ENCODE assay signal across 1 cellular context in genomic region chr9:74952281-74953151, GRCh38.
TF ChIP-seq lines count a peak whose summit lies in the region.

A gene with protein sequence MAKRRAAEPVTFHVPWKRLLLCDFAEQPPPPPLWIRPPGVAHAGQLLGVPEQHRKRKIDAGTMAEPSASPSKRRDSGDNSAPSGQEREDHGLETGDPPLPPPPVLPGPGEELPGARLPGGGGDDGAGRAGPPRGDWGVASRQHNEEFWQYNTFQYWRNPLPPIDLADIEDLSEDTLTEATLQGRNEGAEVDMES (minus strand): TSS chr9:74952912. CDS start chr9:74952611, 301 bp downstream.

TF ChIP-seq in HepG2, 621 proteins besides CTCF, POLR2A, EP300 and RAD21 (continued from another document and continues in another):
- TF ChIP-seq, protein P1, sequence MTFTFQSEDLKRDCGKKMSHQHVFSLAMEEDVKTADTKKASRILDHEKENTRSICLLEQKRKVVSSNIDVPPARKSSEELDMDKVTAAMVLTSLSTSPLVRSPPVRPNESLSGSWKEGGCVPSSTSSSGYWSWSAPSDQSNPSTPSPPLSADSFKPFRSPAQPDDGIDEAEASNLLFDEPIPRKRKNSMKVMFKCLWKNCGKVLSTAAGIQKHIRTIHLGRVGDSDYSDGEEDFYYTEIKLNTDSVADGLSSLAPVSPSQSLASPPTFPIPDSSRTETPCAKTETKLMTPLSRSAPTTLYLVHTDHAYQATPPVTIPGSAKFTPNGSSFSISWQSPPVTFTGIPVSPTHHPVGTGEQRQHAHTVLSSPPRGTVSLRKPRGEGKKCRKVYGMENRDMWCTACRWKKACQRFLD (CRISPR knock-in tag; IDR thresholded peaks at IDR 0.05; ENCODE audit: borderline replicate concordance) = peak; percentile 88; the same call in 1 of the 2 replicates
- TF ChIP-seq ZNF547 (CRISPR knock-in tag; IDR thresholded peaks at IDR 0.05) = peak; percentile 97
- TF ChIP-seq ZNF205 (CRISPR knock-in tag; IDR thresholded peaks at IDR 0.05) = peak; percentile 58
- 0 out of 2 replicates have a peak, but pooled peaks have one; percentile 66 for TF ChIP-seq ZNF605 (CRISPR knock-in tag; IDR thresholded peaks at IDR 0.05)
- no peak for TF ChIP-seq ZFP36L1 (CRISPR knock-in tag; IDR thresholded peaks at IDR 0.05)
- peak; percentile 41; the same call in 1 of the 2 replicates for TF ChIP-seq PAXIP1 (CRISPR knock-in tag; conservative IDR thresholded peaks at IDR 0.05)
- TF ChIP-seq KDM3A (CRISPR knock-in tag; IDR thresholded peaks at IDR 0.05; ENCODE audit: low read depth) = peak; percentile 49; the same call in 1 of the 2 replicates
- TF ChIP-seq ZNF234 (CRISPR knock-in tag; conservative IDR thresholded peaks at IDR 0.05) = no peak
- TF ChIP-seq ZNF101 (CRISPR knock-in tag; IDR thresholded peaks at IDR 0.05; ENCODE audit: borderline replicate concordance, low read depth) = 0 out of 2 replicates have a peak, but pooled peaks have one; percentile 25
- TF ChIP-seq SSRP1 (CRISPR knock-in tag; IDR thresholded peaks at IDR 0.05) = no peak
- TF ChIP-seq, protein P2, sequence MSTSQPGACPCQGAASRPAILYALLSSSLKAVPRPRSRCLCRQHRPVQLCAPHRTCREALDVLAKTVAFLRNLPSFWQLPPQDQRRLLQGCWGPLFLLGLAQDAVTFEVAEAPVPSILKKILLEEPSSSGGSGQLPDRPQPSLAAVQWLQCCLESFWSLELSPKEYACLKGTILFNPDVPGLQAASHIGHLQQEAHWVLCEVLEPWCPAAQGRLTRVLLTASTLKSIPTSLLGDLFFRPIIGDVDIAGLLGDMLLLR (CRISPR knock-in tag; IDR thresholded peaks at IDR 0.05) = no peak; the same call in 1 of the 2 replicates
- TF ChIP-seq ZNF546 (CRISPR knock-in tag; conservative IDR thresholded peaks at IDR 0.05) = peak; percentile 62; the same call in 1 of the 2 replicates
- TF ChIP-seq NCOA5 (CRISPR knock-in tag; IDR thresholded peaks at IDR 0.05) = no peak
- TF ChIP-seq, protein P3, sequence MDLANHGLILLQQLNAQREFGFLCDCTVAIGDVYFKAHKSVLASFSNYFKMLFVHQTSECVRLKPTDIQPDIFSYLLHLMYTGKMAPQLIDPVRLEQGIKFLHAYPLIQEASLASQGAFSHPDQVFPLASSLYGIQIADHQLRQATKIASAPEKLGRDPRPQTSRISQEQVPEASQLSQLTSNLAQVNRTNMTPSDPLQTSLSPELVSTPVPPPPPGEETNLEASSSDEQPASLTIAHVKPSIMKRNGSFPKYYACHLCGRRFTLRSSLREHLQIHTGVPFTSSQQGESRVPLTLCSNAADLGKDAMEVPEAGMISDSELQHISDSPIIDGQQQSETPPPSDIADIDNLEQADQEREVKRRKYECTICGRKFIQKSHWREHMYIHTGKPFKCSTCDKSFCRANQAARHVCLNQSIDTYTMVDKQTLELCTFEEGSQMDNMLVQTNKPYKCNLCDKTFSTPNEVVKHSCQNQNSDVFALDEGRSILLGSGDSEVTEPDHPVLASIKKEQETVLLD (CRISPR knock-in tag; IDR thresholded peaks at IDR 0.05; ENCODE audit: low read depth) = peak; percentile 55; the same call in 1 of the 2 replicates
- peak; percentile 87 for TF ChIP-seq KMT2B (CRISPR knock-in tag; IDR thresholded peaks at IDR 0.05)
- TF ChIP-seq ZNF20 (CRISPR knock-in tag; IDR thresholded peaks at IDR 0.05) = no peak
- TF ChIP-seq ZNF639 (CRISPR knock-in tag; conservative IDR thresholded peaks at IDR 0.05) = peak; percentile 57
- peak; percentile 59; the same call in 1 of the 2 replicates for TF ChIP-seq ADNP (CRISPR knock-in tag; IDR thresholded peaks at IDR 0.05)
- peak; percentile 28 for TF ChIP-seq DBP (CRISPR knock-in tag; IDR thresholded peaks at IDR 0.05; ENCODE audit: not compliant biosample characterization)
- no peak for TF ChIP-seq ZNF484 (CRISPR knock-in tag; IDR thresholded peaks at IDR 0.05; ENCODE audit: borderline replicate concordance, low read depth)
- TF ChIP-seq ZNF557 (CRISPR knock-in tag; IDR thresholded peaks at IDR 0.05) = no peak
- TF ChIP-seq IKZF4 (CRISPR knock-in tag; IDR thresholded peaks at IDR 0.05; ENCODE audit: borderline replicate concordance, low read depth, not compliant biosample characterization) = peak; percentile 96
- TF ChIP-seq NR2F1 (CRISPR knock-in tag; IDR thresholded peaks at IDR 0.05) = no peak
- no peak for TF ChIP-seq ATF3 (CRISPR knock-in tag; IDR thresholded peaks at IDR 0.05)
- TF ChIP-seq ARID5B (CRISPR knock-in tag; IDR thresholded peaks at IDR 0.05) = peak; percentile 38; the same call in 1 of the 2 replicates
- no peak for TF ChIP-seq ZNF614 (CRISPR knock-in tag; IDR thresholded peaks at IDR 0.05; ENCODE audit: borderline replicate concordance)
- TF ChIP-seq NKX3-1 (CRISPR knock-in tag; IDR thresholded peaks at IDR 0.05) = peak; percentile 67; the same call in 1 of the 2 replicates
- TF ChIP-seq, protein P4, sequence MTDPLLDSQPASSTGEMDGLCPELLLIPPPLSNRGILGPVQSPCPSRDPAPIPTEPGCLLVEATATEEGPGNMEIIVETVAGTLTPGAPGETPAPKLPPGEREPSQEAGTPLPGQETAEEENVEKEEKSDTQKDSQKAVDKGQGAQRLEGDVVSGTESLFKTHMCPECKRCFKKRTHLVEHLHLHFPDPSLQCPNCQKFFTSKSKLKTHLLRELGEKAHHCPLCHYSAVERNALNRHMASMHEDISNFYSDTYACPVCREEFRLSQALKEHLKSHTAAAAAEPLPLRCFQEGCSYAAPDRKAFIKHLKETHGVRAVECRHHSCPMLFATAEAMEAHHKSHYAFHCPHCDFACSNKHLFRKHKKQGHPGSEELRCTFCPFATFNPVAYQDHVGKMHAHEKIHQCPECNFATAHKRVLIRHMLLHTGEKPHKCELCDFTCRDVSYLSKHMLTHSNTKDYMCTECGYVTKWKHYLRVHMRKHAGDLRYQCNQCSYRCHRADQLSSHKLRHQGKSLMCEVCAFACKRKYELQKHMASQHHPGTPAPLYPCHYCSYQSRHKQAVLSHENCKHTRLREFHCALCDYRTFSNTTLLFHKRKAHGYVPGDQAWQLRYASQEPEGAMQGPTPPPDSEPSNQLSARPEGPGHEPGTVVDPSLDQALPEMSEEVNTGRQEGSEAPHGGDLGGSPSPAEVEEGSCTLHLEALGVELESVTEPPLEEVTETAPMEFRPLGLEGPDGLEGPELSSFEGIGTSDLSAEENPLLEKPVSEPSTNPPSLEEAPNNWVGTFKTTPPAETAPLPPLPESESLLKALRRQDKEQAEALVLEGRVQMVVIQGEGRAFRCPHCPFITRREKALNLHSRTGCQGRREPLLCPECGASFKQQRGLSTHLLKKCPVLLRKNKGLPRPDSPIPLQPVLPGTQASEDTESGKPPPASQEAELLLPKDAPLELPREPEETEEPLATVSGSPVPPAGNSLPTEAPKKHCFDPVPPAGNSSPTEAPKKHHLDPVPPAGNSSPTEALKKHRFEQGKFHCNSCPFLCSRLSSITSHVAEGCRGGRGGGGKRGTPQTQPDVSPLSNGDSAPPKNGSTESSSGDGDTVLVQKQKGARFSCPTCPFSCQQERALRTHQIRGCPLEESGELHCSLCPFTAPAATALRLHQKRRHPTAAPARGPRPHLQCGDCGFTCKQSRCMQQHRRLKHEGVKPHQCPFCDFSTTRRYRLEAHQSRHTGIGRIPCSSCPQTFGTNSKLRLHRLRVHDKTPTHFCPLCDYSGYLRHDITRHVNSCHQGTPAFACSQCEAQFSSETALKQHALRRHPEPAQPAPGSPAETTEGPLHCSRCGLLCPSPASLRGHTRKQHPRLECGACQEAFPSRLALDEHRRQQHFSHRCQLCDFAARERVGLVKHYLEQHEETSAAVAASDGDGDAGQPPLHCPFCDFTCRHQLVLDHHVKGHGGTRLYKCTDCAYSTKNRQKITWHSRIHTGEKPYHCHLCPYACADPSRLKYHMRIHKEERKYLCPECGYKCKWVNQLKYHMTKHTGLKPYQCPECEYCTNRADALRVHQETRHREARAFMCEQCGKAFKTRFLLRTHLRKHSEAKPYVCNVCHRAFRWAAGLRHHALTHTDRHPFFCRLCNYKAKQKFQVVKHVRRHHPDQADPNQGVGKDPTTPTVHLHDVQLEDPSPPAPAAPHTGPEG (CRISPR knock-in tag; IDR thresholded peaks at IDR 0.05) = no peak
- peak; percentile 69 for TF ChIP-seq ZNF143 (CRISPR knock-in tag; IDR thresholded peaks at IDR 0.05)
- TF ChIP-seq CSRNP2 (CRISPR knock-in tag; conservative IDR thresholded peaks at IDR 0.05; ENCODE audit: low read depth) = no peak; the same call in 1 of the 2 replicates
- TF ChIP-seq, protein P5, sequence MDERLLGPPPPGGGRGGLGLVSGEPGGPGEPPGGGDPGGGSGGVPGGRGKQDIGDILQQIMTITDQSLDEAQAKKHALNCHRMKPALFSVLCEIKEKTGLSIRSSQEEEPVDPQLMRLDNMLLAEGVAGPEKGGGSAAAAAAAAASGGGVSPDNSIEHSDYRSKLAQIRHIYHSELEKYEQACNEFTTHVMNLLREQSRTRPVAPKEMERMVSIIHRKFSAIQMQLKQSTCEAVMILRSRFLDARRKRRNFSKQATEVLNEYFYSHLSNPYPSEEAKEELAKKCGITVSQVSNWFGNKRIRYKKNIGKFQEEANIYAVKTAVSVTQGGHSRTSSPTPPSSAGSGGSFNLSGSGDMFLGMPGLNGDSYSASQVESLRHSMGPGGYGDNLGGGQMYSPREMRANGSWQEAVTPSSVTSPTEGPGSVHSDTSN (CRISPR knock-in tag; IDR thresholded peaks at IDR 0.05) = no peak
